Comparison of ENCODE assay signal across 13 cellular contexts in the genomic region with DNA sequence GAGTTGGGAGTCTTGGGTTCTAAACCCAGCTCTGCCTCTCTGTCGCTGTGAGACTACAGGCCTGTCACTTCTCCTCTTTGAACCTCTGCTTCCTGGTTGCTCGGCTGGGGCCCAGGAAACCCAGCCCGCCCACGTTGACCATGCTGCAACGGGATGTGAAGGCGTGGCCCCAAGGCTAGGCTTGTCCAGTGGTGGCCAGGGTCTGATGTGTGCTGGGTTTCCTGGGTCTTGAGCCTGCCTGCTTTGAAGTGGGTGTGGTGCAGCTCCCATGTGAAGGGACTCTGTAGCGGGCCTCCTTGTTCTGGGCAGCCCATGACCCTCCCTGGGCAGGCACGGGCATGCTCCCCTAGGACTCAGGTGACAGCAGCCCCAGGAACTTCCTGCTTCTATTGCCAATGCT.
DNase-seq lines count a peak whose midpoint lies in the region; ATAC-seq, FAIRE-seq and TF ChIP-seq lines count a peak whose summit lies in the region.
"Had no signal": no experiment of that assay in that cellular context is flagged by ENCODE, and none has a peak within 500 bp of the region (broad histone marks: within the 10 kb centered on the region; RNA-seq: fewer than 3 reads in every experiment).

No MANE protein-coding gene starts in this region.

- TF ChIP-seq CTCF in MCF 10A (IDR thresholded peaks at IDR 0.05; ENCODE audit: unreplicated experiment) (no peak), Caco-2 (IDR thresholded peaks at IDR 0.05; ENCODE audit: insufficient read depth in 1 of 2, low read depth in 1 of 2, low read length in 1 of 2, severe bottlenecking in 1 of 2, unreplicated experiment in 1 of 2) (no peak)

- no peaks in the 10 kb centered on the region for H3K27me3 ChIP-seq in Caco-2 (replicated peaks; ENCODE audit: control insufficient read depth, insufficient read depth, low read length)

- no peaks in the 10 kb centered on the region for H3K4me1 ChIP-seq in Caco-2

- no peaks in the 10 kb centered on the region for H3K9me3 ChIP-seq in Caco-2

- H3K4me3 Mint-ChIP-seq in MCF 10A (ENCODE audit: unreplicated experiment) (no peak overlapping the region), Caco-2 (ENCODE audit: unreplicated experiment) (no peak overlapping the region)
- peak overlapping the region; percentile 27 for H3K4me3 Mint-ChIP-seq in natural killer cell treated with Interleukin-12 subunit alpha and Interleukin-12 subunit beta and Interleukin-15 and Interleukin-18, amount 100 ng/mL, for 72 hours

- peak; percentile 87 to 90 for ATAC-seq in natural killer cell treated with Interleukin-12 subunit alpha and Interleukin-12 subunit beta and Interleukin-15 and Interleukin-18, amount 100 ng/mL, for 72 hours

- CTCF ChIA-PET in MCF 10A (lab: Yijun Ruan, JAX) (interaction anchor here (0.5 to 4.4 kb wide), 2 partner anchors 12 to 527 kb away, joined by 3 to 29 read pairs; no protein-coding TSS in a partner anchor), Caco-2 (lab: Charles Lee) (no interaction called here)

- H3K4me1 Mint-ChIP-seq in MCF 10A (ENCODE audit: insufficient read depth, unreplicated experiment) (no peaks in the 10 kb centered on the region), Caco-2 (ENCODE audit: low read depth, unreplicated experiment) (no peaks in the 10 kb centered on the region)
- H3K4me1 Mint-ChIP-seq in natural killer cell treated with Interleukin-12 subunit alpha and Interleukin-12 subunit beta and Interleukin-15 and Interleukin-18, amount 100 ng/mL, for 72 hours (ENCODE audit: low read depth in 2 of 2): peaks cover 4 to 18% of the 10 kb centered on the region in 2 donors

- H3K4me3 ChIP-seq in Caco-2 (ENCODE audit: low read depth, low read length): no peak overlapping the region

- H3K36me3 ChIP-seq in Caco-2 (ENCODE audit: control insufficient read depth, insufficient read depth, low read length): no peaks in the 10 kb centered on the region

- peaks cover 6% of the 10 kb centered on the region for H3K36me3 Mint-ChIP-seq in MCF 10A (ENCODE audit: insufficient read depth, unreplicated experiment)
- H3K36me3 Mint-ChIP-seq in natural killer cell treated with Interleukin-12 subunit alpha and Interleukin-12 subunit beta and Interleukin-15 and Interleukin-18, amount 100 ng/mL, for 72 hours: peaks cover 14% of the 10 kb centered on the region
- H3K36me3 Mint-ChIP-seq in Caco-2 (ENCODE audit: insufficient read depth, unreplicated experiment): no peaks in the 10 kb centered on the region

- POLR2A ChIA-PET in MCF 10A (lab: Yijun Ruan, JAX) (no interaction called here), Caco-2 (lab: Charles Lee) (no interaction called here)

- FAIRE-seq in HTR-8/SVneo (lab: Jason Lieb, UNC): peak; percentile 20
- FAIRE-seq: colon had no signal

- intact Hi-C loops in MCF 10A (cut with micrococcal nuclease): no loop called here
- intact Hi-C loops in Caco-2 (cut with micrococcal nuclease; ENCODE audit: unreplicated experiment): no loop called here
- intact Hi-C loops in head of caudate nucleus (cut with DNase I): no loop called here

- BruUV-seq in MCF 10A (replicated peaks; lab: Mats Ljungman, UMichigan) (no TSS peak), Caco-2 (replicated peaks; lab: Mats Ljungman, UMichigan) (no TSS peak)

- no peak for TF ChIP-seq POLR2A in erythroblast (IDR thresholded peaks at IDR 0.05; ENCODE audit: low read length)

- H3K9me3 Mint-ChIP-seq in MCF 10A (ENCODE audit: unreplicated experiment): no peaks in the 10 kb centered on the region
- no peaks in the 10 kb centered on the region for H3K9me3 Mint-ChIP-seq in natural killer cell treated with Interleukin-12 subunit alpha and Interleukin-12 subunit beta and Interleukin-15 and Interleukin-18, amount 100 ng/mL, for 72 hours
- H3K9me3 Mint-ChIP-seq in Caco-2 (ENCODE audit: unreplicated experiment): no peaks in the 10 kb centered on the region

- peak; percentile 44 for DNase-seq in Daoy (ENCODE audit: low read depth)
- DNase-seq in HTR-8/SVneo (ENCODE audit: insufficient read length, low spot score): no peak
- peak; percentile 72 for DNase-seq in MCF 10A (ENCODE audit: unreplicated experiment)
- peak; percentile 81 for DNase-seq in natural killer cell treated with Interleukin-12 subunit alpha and Interleukin-12 subunit beta and Interleukin-15 and Interleukin-18, amount 100 ng/mL, for 72 hours (ENCODE audit: low spot score)
- no peak for DNase-seq in Caco-2
- DNase-seq in head of caudate nucleus: no peak
- DNase-seq in erythroblast (lab: John Stamatoyannopoulos, UW): no peak
- no peak for DNase-seq in NCI-H2081 (lab: John Stamatoyannopoulos, UW)
- DNase-seq: activated CD4-positive, CD25-positive, alpha-beta regulatory T cell; Karpas-422; NCI-H2171 treated with DMSO at 0.1 percent for 48 hours; stimulated activated CD4-positive, alpha-beta T cell treated with anti-CD3 and anti-CD28 coated beads, Interleukin-4, amount 100 ng/mL, for 24 hours had no signal

- H3K27me3 Mint-ChIP-seq in MCF 10A (ENCODE audit: insufficient read depth, unreplicated experiment) (no peaks in the 10 kb centered on the region), Caco-2 (ENCODE audit: insufficient read depth, unreplicated experiment) (no peaks in the 10 kb centered on the region)
- no peaks in the 10 kb centered on the region for H3K27me3 Mint-ChIP-seq in natural killer cell treated with Interleukin-12 subunit alpha and Interleukin-12 subunit beta and Interleukin-15 and Interleukin-18, amount 100 ng/mL, for 72 hours

- H3K27ac Mint-ChIP-seq in MCF 10A (ENCODE audit: low read depth, unreplicated experiment) (no peak overlapping the region), Caco-2 (ENCODE audit: unreplicated experiment) (no peak overlapping the region)
- peak overlapping the region; percentile 53 to 88 for H3K27ac Mint-ChIP-seq in natural killer cell treated with Interleukin-12 subunit alpha and Interleukin-12 subunit beta and Interleukin-15 and Interleukin-18, amount 100 ng/mL, for 72 hours

Comparison
In these comparisons a context has a peak if more than half of its experiments do, and no peak if none do; other contexts are left out.
1. DNase-seq: peak in Daoy (single experiment), MCF 10A (single experiment) and natural killer cell treated with Interleukin-12 subunit alpha and Interleukin-12 subunit beta and Interleukin-15 and Interleukin-18, amount 100 ng/mL, for 72 hours (single experiment); none in HTR-8/SVneo (single experiment), Caco-2 (0 of 2), head of caudate nucleus (0 of 42), erythroblast (0 of 2) and NCI-H2081 (0 of 2).
2. H3K27ac Mint-ChIP-seq: peak in natural killer cell treated with Interleukin-12 subunit alpha and Interleukin-12 subunit beta and Interleukin-15 and Interleukin-18, amount 100 ng/mL, for 72 hours (2 of 2); none in MCF 10A (single experiment) and Caco-2 (single experiment).